Comparison of ENCODE assay signal across 14 cellular contexts in genomic region chr20:10861086-10861485, GRCh38.
DNase-seq lines count a peak whose midpoint lies in the region; ATAC-seq and TF ChIP-seq lines count a peak whose summit lies in the region.
"Had no signal": no experiment of that assay in that cellular context is flagged by ENCODE, and none has a peak within 500 bp of the region (broad histone marks: within the 10 kb centered on the region; RNA-seq: fewer than 3 reads in every experiment).

No MANE protein-coding gene starts in this region.

- peak overlapping the region; percentile 21; the same call in 1 of the 2 replicates for H3K4me3 ChIP-seq in ACC112 (ENCODE audit: low read depth, low read length)
- H3K4me3 ChIP-seq: cardiac muscle cell, thyroid gland had no signal

- ATAC-seq in HG03460 (IDR thresholded peaks at IDR 0.05; ENCODE audit: unreplicated experiment) (no peak), GM18520 (IDR thresholded peaks at IDR 0.05; ENCODE audit: unreplicated experiment) (no peak), HG02623 (IDR thresholded peaks at IDR 0.05; ENCODE audit: unreplicated experiment) (no peak)
- ATAC-seq: naive thymus-derived CD8-positive, alpha-beta T cell had no signal

- no peak overlapping the region for H2AFZ ChIP-seq in ACC112 (ENCODE audit: low read length, unreplicated experiment)

- no peaks in the 10 kb centered on the region for H3K27me3 ChIP-seq in ACC112 (ENCODE audit: insufficient read depth, low read length)
- H3K27me3 ChIP-seq: cardiac muscle cell, thyroid gland had no signal

- H3K79me2 ChIP-seq in ACC112 (ENCODE audit: control insufficient read depth, insufficient read depth, low read length, unreplicated experiment), result no peaks in the 10 kb centered on the region

- DNase-seq in SKM-1 (lab: John Stamatoyannopoulos, UW; ENCODE audit: unreplicated experiment), result peak; percentile 25
- peak; percentile 88 for DNase-seq in fibroblast of peridontal ligament (ENCODE audit: extremely low read depth)
- DNase-seq in GM19238 (ENCODE audit: insufficient read length, low spot score), result no peak
- DNase-seq: activated B cell treated with CpG ODN at 0.5 μM for 24 hours; activated T-cell treated with anti-CD3 and anti-CD28 coated beads, Interleukin-2, amount 50 U/mL, for 1 hour; naive thymus-derived CD8-positive, alpha-beta T cell; NCI-H345; thyroid gland had no signal

- no peak for TF ChIP-seq EP300 in Ishikawa (IDR thresholded peaks at IDR 0.05; ENCODE audit: borderline replicate concordance)

- no peaks in the 10 kb centered on the region for H3K36me3 ChIP-seq in ACC112 (ENCODE audit: insufficient read depth, low read length)
- H3K36me3 ChIP-seq: cardiac muscle cell, thyroid gland had no signal

- peak overlapping the region; percentile 58 for H3K27ac ChIP-seq in ACC112 (ENCODE audit: low read depth, low read length)
- H3K27ac ChIP-seq: cardiac muscle cell, thyroid gland had no signal

- peaks cover 54% of the 10 kb centered on the region for H3K4me1 ChIP-seq in ACC112 (ENCODE audit: control insufficient read depth, insufficient read depth, low read length, unreplicated experiment)

- TF ChIP-seq RAD21 in Ishikawa (IDR thresholded peaks at IDR 0.05; ENCODE audit: low read depth), result no peak

TF ChIP-seq in Ishikawa, 13 proteins besides CTCF, POLR2A, EP300 and RAD21:
- TF ChIP-seq CEBPB (IDR thresholded peaks at IDR 0.05), result peak; percentile 22; the same call in 1 of the 2 replicates
- TF ChIP-seq, protein P1, sequence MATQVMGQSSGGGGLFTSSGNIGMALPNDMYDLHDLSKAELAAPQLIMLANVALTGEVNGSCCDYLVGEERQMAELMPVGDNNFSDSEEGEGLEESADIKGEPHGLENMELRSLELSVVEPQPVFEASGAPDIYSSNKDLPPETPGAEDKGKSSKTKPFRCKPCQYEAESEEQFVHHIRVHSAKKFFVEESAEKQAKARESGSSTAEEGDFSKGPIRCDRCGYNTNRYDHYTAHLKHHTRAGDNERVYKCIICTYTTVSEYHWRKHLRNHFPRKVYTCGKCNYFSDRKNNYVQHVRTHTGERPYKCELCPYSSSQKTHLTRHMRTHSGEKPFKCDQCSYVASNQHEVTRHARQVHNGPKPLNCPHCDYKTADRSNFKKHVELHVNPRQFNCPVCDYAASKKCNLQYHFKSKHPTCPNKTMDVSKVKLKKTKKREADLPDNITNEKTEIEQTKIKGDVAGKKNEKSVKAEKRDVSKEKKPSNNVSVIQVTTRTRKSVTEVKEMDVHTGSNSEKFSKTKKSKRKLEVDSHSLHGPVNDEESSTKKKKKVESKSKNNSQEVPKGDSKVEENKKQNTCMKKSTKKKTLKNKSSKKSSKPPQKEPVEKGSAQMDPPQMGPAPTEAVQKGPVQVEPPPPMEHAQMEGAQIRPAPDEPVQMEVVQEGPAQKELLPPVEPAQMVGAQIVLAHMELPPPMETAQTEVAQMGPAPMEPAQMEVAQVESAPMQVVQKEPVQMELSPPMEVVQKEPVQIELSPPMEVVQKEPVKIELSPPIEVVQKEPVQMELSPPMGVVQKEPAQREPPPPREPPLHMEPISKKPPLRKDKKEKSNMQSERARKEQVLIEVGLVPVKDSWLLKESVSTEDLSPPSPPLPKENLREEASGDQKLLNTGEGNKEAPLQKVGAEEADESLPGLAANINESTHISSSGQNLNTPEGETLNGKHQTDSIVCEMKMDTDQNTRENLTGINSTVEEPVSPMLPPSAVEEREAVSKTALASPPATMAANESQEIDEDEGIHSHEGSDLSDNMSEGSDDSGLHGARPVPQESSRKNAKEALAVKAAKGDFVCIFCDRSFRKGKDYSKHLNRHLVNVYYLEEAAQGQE (IDR thresholded peaks at IDR 0.05; ENCODE audit: low read depth), result no peak
- TF ChIP-seq FOXM1 (IDR thresholded peaks at IDR 0.05; ENCODE audit: borderline replicate concordance, low read depth), result no peak
